Comparison of ENCODE assay signal across 19 cellular contexts in the genomic region with DNA sequence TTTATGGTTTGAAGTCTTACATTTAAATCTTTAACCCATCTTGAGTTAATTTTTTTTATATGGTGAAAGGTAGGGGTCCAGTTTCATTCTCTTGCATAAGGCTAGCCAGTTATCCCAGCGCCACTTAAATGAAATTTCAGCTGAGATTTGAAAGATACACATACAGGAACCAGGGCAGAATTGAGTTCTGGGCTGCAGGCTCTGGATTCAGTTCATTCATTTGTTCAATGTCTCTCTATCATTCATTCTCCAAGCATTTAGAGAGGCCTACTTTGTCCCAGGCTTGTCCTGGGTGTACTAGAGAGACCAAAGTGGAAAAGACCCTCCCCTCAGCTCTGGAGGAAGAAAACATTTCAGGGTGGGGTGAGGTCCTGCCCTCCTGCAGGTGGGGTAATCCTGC. TPM values are rescaled to one million over a fixed set of nuclear protein-coding genes. Genes with fewer than 3 reads are reported as not detected.
A peak's percentile ranks its signal among the peaks of the same experiment; 100 is the strongest.
DNase-seq lines count a peak whose midpoint lies in the region; ATAC-seq and TF ChIP-seq lines count a peak whose summit lies in the region.
"Had no signal": no experiment of that assay in that cellular context is flagged by ENCODE, and none has a peak within 500 bp of the region (broad histone marks: within the 10 kb centered on the region; RNA-seq: fewer than 3 reads in every experiment).

No MANE protein-coding gene starts in this region.

- no peak overlapping the region for H3K4ac ChIP-seq in mesenchymal stem cell (ENCODE audit: low read depth in 1 of 2, low read length in 2 of 2)

- H3K36me3 ChIP-seq in BLaER1 treated with 17β-estradiol and CSF1 and Interleukin-3, amounts not matched to agents 10 nM and 100 nM, result no peaks in the 10 kb centered on the region
- H3K36me3 ChIP-seq in MM.1S (replicated peaks; ENCODE audit: insufficient read depth, low read length) (no peaks in the 10 kb centered on the region), gastrocnemius medialis (no peaks in the 10 kb centered on the region), mesenchymal stem cell (ENCODE audit: control insufficient read depth in 1 of 2, insufficient read depth in 2 of 2, low read depth in 1 of 2, low read length in 2 of 2) (no peaks in the 10 kb centered on the region)

- in situ Hi-C loops in gastrocnemius medialis (cut with MboI; ENCODE audit: low sequenced_read_pairs in 4 of 4), result loop anchor here in 1 of 4 donors (25.0 kb wide), 1 partner anchor 199 kb away; no protein-coding TSS in a partner anchor

- H3K4me3 Mint-ChIP-seq in memory B cell, result peak overlapping the region; percentile 63

- H3K4me1 ChIP-seq in BLaER1 treated with 17β-estradiol and CSF1 and Interleukin-3, amounts not matched to agents 10 nM and 100 nM, result peaks cover 39 to 67% (median 59%) of the 10 kb centered on the region in 10 experiments
- peaks cover 15% of the 10 kb centered on the region for H3K4me1 ChIP-seq in MM.1S (ENCODE audit: low read length)
- H3K4me1 ChIP-seq in gastrocnemius medialis, result peaks cover 38 to 39% of the 10 kb centered on the region in 2 donors
- H3K4me1 ChIP-seq in mesenchymal stem cell (ENCODE audit: control insufficient read depth, insufficient read depth, low read depth, low read length), result peaks cover 22% of the 10 kb centered on the region
- H3K4me1 ChIP-seq: Caco-2 had no signal

- no peaks in the 10 kb centered on the region for H3K36me3 Mint-ChIP-seq in memory B cell

- peak overlapping the region; percentile 81 to 98 (median 91) for H3K4me2 ChIP-seq in BLaER1 treated with 17β-estradiol and CSF1 and Interleukin-3, amounts not matched to agents 10 nM and 100 nM
- H3K4me2 ChIP-seq in MM.1S (ENCODE audit: low read depth, low read length), result peak overlapping the region; percentile 38; the same call in 1 of the 2 replicates
- H3K4me2 ChIP-seq in mesenchymal stem cell (ENCODE audit: low read length, poor library complexity, severe bottlenecking), result no peak overlapping the region
- H3K4me2 ChIP-seq: A549 had no signal

- DNase-seq in MM.1S (no peak), memory B cell (ENCODE audit: low spot score in 2 of 2) (no peak), gastrocnemius medialis (no peak), cardiac septum (ENCODE audit: low spot score) (no peak), mesenchymal stem cell (no peak)
- no peak for DNase-seq in central memory CD4-positive, alpha-beta T cell
- no peak for DNase-seq in stimulated activated CD4-positive, alpha-beta T cell treated with anti-CD3 and anti-CD28 coated beads, Interleukin-4, amount 100 ng/mL, for 1 hour
- DNase-seq: Caco-2, EL, IMR-90, NCI-H2029, NCI-H748 treated with DMSO at 0.1 percent for 48 hours, OCI-M1, SIG-M5 had no signal

- H2BK12ac ChIP-seq in mesenchymal stem cell (ENCODE audit: low read length in 2 of 2), result no peak overlapping the region

- H3K9ac ChIP-seq in BLaER1 treated with 17β-estradiol and CSF1 and Interleukin-3, amounts not matched to agents 10 nM and 100 nM, result peak overlapping the region in 5 of 11 experiments; percentile 57 to 70 (median 66); a peak in 7 of 22 replicates
- H3K9ac ChIP-seq in MM.1S (ENCODE audit: low read length) (no peak overlapping the region), mesenchymal stem cell (ENCODE audit: low read length) (no peak overlapping the region)

- peak overlapping the region in 8 of 11 experiments; percentile 43 to 76 (median 64); a peak in 10 of 22 replicates for H3K27ac ChIP-seq in BLaER1 treated with 17β-estradiol and CSF1 and Interleukin-3, amounts not matched to agents 10 nM and 100 nM
- H3K27ac ChIP-seq in MM.1S (ENCODE audit: low read length) (no peak overlapping the region), gastrocnemius medialis (peak overlapping the region; percentile 99 to 100 (median 100)), mesenchymal stem cell (ENCODE audit: low read length, poor library complexity, severe bottlenecking) (no peak overlapping the region)
- H3K27ac ChIP-seq: A549 had no signal

- H3K9me2 ChIP-seq in MM.1S (replicated peaks; ENCODE audit: insufficient read depth, low read length), result no peaks in the 10 kb centered on the region

- H4K91ac ChIP-seq in mesenchymal stem cell (ENCODE audit: low read length), result no peak overlapping the region

- H3K79me2 ChIP-seq in MM.1S (ENCODE audit: low read length), result no peaks in the 10 kb centered on the region

- H2AFZ ChIP-seq in MM.1S (ENCODE audit: low read length) (no peak overlapping the region), mesenchymal stem cell (ENCODE audit: low read depth, low read length) (no peak overlapping the region)

- H2BK5ac ChIP-seq in mesenchymal stem cell (ENCODE audit: low read depth, low read length, poor library complexity, severe bottlenecking), result no peak overlapping the region

- peaks cover 0 to 20% (median 11%) of the 10 kb centered on the region in 11 experiments; a peak in 9 of 22 replicates for H4K20me1 ChIP-seq in BLaER1 treated with 17β-estradiol and CSF1 and Interleukin-3, amounts not matched to agents 10 nM and 100 nM
- no peaks in the 10 kb centered on the region for H4K20me1 ChIP-seq in MM.1S (ENCODE audit: insufficient read depth, low read length)

- no peak overlapping the region for H3K18ac ChIP-seq in mesenchymal stem cell (ENCODE audit: low read depth in 1 of 2, low read length in 2 of 2)

- H3K9me3 ChIP-seq in BLaER1 treated with 17β-estradiol and CSF1 and Interleukin-3, amounts not matched to agents 10 nM and 100 nM (replicated peaks in 1 of 11), result no peaks in the 10 kb centered on the region
- H3K9me3 ChIP-seq in MM.1S (replicated peaks; ENCODE audit: insufficient read depth, low read length) (no peaks in the 10 kb centered on the region), gastrocnemius medialis (no peaks in the 10 kb centered on the region), mesenchymal stem cell (ENCODE audit: control insufficient read depth, low read length) (no peaks in the 10 kb centered on the region)
- H3K9me3 ChIP-seq: A549, Caco-2 had no signal

- no peak overlapping the region for H3K23ac ChIP-seq in mesenchymal stem cell (ENCODE audit: low read length in 2 of 2)

- 100% methylated on average over 1 of the region's 1 CpG for WGBS in mesenchymal stem cell

- H4K8ac ChIP-seq in mesenchymal stem cell (ENCODE audit: low read length), result no peak overlapping the region

- peaks cover 26% of the 10 kb centered on the region for H3K4me1 Mint-ChIP-seq in memory B cell

- peaks cover 25 to 44% (median 40%) of the 10 kb centered on the region in 11 experiments for H3K27me3 ChIP-seq in BLaER1 treated with 17β-estradiol and CSF1 and Interleukin-3, amounts not matched to agents 10 nM and 100 nM
- peaks cover 22% of the 10 kb centered on the region for H3K27me3 ChIP-seq in MM.1S (replicated peaks; ENCODE audit: insufficient read depth, low read length)
- no peaks in the 10 kb centered on the region for H3K27me3 ChIP-seq in gastrocnemius medialis
- peaks cover 67 to 73% of the 10 kb centered on the region in 2 experiments for H3K27me3 ChIP-seq in mesenchymal stem cell (ENCODE audit: control insufficient read depth in 1 of 2, insufficient read depth in 1 of 2, low read length in 2 of 2)

- TF ChIP-seq CTCF in MM.1S (IDR thresholded peaks at IDR 0.05; ENCODE audit: low read length) (no peak), gastrocnemius medialis (IDR thresholded peaks at IDR 0.05 in 4 of 5, conservative IDR thresholded peaks at IDR 0.05 in 1 of 5) (no peak)

- H2BK15ac ChIP-seq in mesenchymal stem cell (ENCODE audit: low read depth, poor library complexity, severe bottlenecking), result no peak overlapping the region

- no peaks in the 10 kb centered on the region for H3F3A ChIP-seq in MM.1S (ENCODE audit: insufficient read depth, low read length)

- no peak overlapping the region for H2AK5ac ChIP-seq in mesenchymal stem cell (ENCODE audit: low read length, severe bottlenecking)

- intact Hi-C loops in gastrocnemius medialis (cut with DNase I; ENCODE audit: low total_unique reads) (loop anchor here (5.0 kb wide), 1 partner anchor 181 kb away; the partner anchor contains the start of gene STX4), cardiac septum (cut with DNase I) (no loop called here)

- no peak overlapping the region for H3K14ac ChIP-seq in mesenchymal stem cell (ENCODE audit: low read length in 2 of 2)

- H3K79me1 ChIP-seq in mesenchymal stem cell (replicated peaks; ENCODE audit: low read length, poor library complexity, severe bottlenecking), result no peaks in the 10 kb centered on the region

- H3K9me3 Mint-ChIP-seq in memory B cell, result no peaks in the 10 kb centered on the region

- ATAC-seq in memory B cell (ENCODE audit: low read depth), result no peak
- ATAC-seq in gastrocnemius medialis, result peak in 1 of 2 donors; percentile 15
- ATAC-seq: A549 had no signal

- H3K4me3 ChIP-seq in BLaER1 treated with 17β-estradiol and CSF1 and Interleukin-3, amounts not matched to agents 10 nM and 100 nM, result peak overlapping the region in 1 of 10 experiments; percentile 52; a peak in 2 of 20 replicates
- no peak overlapping the region for H3K4me3 ChIP-seq in MM.1S (ENCODE audit: low read length)
- no peak overlapping the region for H3K4me3 ChIP-seq in gastrocnemius medialis
- H3K4me3 ChIP-seq in mesenchymal stem cell (ENCODE audit: insufficient read depth in 1 of 2, low read depth in 1 of 2, low read length in 2 of 2), result no peak overlapping the region
- H3K4me3 ChIP-seq: A549 had no signal

- H3K27me3 Mint-ChIP-seq in memory B cell, result peaks cover 6% of the 10 kb centered on the region

- TF ChIP-seq POLR2A in gastrocnemius medialis (IDR thresholded peaks at IDR 0.05), result no peak

- H3K27ac Mint-ChIP-seq in memory B cell, result no peak overlapping the region

- no peak overlapping the region for H2BK120ac ChIP-seq in mesenchymal stem cell (ENCODE audit: low read depth, low read length)

RNA-seq across cellular contexts. Expression of gene TRIM72, which starts 0.6 kb away (rescaled TPM):
- total RNA-seq in gastrocnemius medialis, result 100 to 1,000 TPM in 2 of 4 donors, 10 to 100 TPM in 2; 76.7 to 101 (median 97.4) TPM
- 2.4 TPM for total RNA-seq in cardiac septum
- not detected for polyA plus RNA-seq in mesenchymal stem cell (2013, experiment 1 of 2)
- polyA plus RNA-seq in mesenchymal stem cell (2013, experiment 2 of 2), result not detected
- total RNA-seq: IMR-90, RPMI7951 had no signal
- polyA plus RNA-seq: IMR-90 had no signal

RNA-seq across cellular contexts. Expression of gene PYDC1, which starts 3.6 kb away (rescaled TPM):
- not detected for total RNA-seq in gastrocnemius medialis
- total RNA-seq in cardiac septum, result not detected
- polyA plus RNA-seq in mesenchymal stem cell (2013, experiment 1 of 2), result not detected
- not detected for polyA plus RNA-seq in mesenchymal stem cell (2013, experiment 2 of 2)
- total RNA-seq: Caco-2, HT-29, IMR-90, NCI-H460, RPMI7951 had no signal
- polyA plus RNA-seq: A549, IMR-90 had no signal

RNA-seq across cellular contexts. Expression of gene PYCARD, which starts 10.8 kb away (rescaled TPM):
- total RNA-seq in gastrocnemius medialis, result 10 to 100 TPM in 1 of 4 donors, 1 to 10 TPM in 3; 1.3 to 16.4 (median 3.7) TPM
- total RNA-seq in cardiac septum, result 3.2 TPM
- polyA plus RNA-seq in mesenchymal stem cell (2013, experiment 1 of 2), result 30.8 TPM
- 31.8 TPM for polyA plus RNA-seq in mesenchymal stem cell (2013, experiment 2 of 2)
- total RNA-seq: NCI-H460 had no signal

RNA-seq across cellular contexts. Expression of gene FUS, which starts 33.4 kb away (rescaled TPM):
- 10 to 100 TPM; 20.6 to 45.9 (median 35.1) TPM for total RNA-seq in gastrocnemius medialis
- total RNA-seq in cardiac septum, result 158 TPM
- polyA plus RNA-seq in mesenchymal stem cell (2013, experiment 1 of 2), result 358 TPM
- polyA plus RNA-seq in mesenchymal stem cell (2013, experiment 2 of 2), result 365 TPM

RNA-seq across cellular contexts. Expression of gene ITGAM, which starts 46.4 kb away (rescaled TPM):
- total RNA-seq in gastrocnemius medialis (1 to 10 TPM in 3 of 4 donors, under 1 TPM in 1; 0.68 to 3.9 (median 3.0) TPM), cardiac septum (4.8 TPM)
- polyA plus RNA-seq in mesenchymal stem cell (2013, experiment 1 of 2), result not detected
- polyA plus RNA-seq in mesenchymal stem cell (2013, experiment 2 of 2), result not detected
- total RNA-seq: Caco-2, NCI-H460, RPMI7951 had no signal
- polyA plus RNA-seq: IMR-90 had no signal

Comparison
In these comparisons a context has a peak if more than half of its experiments do, and no peak if none do; other contexts are left out.
1. H3K27ac ChIP-seq: peak in BLaER1 treated with 17β-estradiol and CSF1 and Interleukin-3, amounts not matched to agents 10 nM and 100 nM (8 of 11) and gastrocnemius medialis (4 of 4); none in MM.1S (single experiment) and mesenchymal stem cell (single experiment).
2. RNA of gene TRIM72, which starts 0.6 kb away (total RNA-seq): 76.7 to 101 TPM in gastrocnemius medialis; 2.4 TPM in cardiac septum (single experiment); every median in the first group is over 10 times any median in the second.